ENCODE assay signal across 14 cellular contexts in genomic region chr21:15010645-15011044, GRCh38. TPM values are rescaled to one million over a fixed set of nuclear protein-coding genes. Genes with fewer than 3 reads are reported as not detected.
DNase-seq lines count a peak whose midpoint lies in the region; ATAC-seq, FAIRE-seq and TF ChIP-seq lines count a peak whose summit lies in the region.
"Had no signal": no experiment of that assay in that cellular context is flagged by ENCODE, and none has a peak within 500 bp of the region (broad histone marks: within the 10 kb centered on the region; RNA-seq: fewer than 3 reads in every experiment).

No MANE protein-coding gene starts in this region.

- H3K4me2 ChIP-seq in astrocyte (ENCODE audit: low read length) = peak overlapping the region; percentile 37

- DNase-seq in HCEC 1CT (peak; percentile 37), astrocyte (ENCODE audit: low read depth) (peak; percentile 82), mesothelial cell of epicardium (ENCODE audit: low spot score in 2 of 2, unreplicated experiment in 2 of 2) (no peak), spleen (no peak), BE2C (no peak), thyroid gland (no peak)
- DNase-seq: COR-L47, NCI-H1436 treated with DMSO at 0.1 percent for 48 hours, NCI-H526 had no signal

- H4K20me1 ChIP-seq in astrocyte (ENCODE audit: insufficient read depth, low read length) = no peaks in the 10 kb centered on the region

- TF ChIP-seq CTCF in astrocyte (IDR thresholded peaks at IDR 0.05; ENCODE audit: insufficient read depth, low read depth, low read length) (no peak), mesothelial cell of epicardium (IDR thresholded peaks at IDR 0.05; ENCODE audit: unreplicated experiment) (no peak), spleen (IDR thresholded peaks at IDR 0.05 in 8 of 11, conservative IDR thresholded peaks at IDR 0.05 in 3 of 11) (no peak), BE2C (IDR thresholded peaks at IDR 0.05; ENCODE audit: low read depth, low read length) (no peak), thyroid gland (IDR thresholded peaks at IDR 0.05) (no peak)

- H3K4me1 Mint-ChIP-seq in astrocyte (ENCODE audit: low read depth, unreplicated experiment) (peaks cover 22% of the 10 kb centered on the region), mesothelial cell of epicardium (peaks cover 35% of the 10 kb centered on the region)
- H3K4me1 Mint-ChIP-seq in stimulated activated memory B cell treated with anti-CD40 and anti-IgM and Interleukin-4, amounts not matched to agents 10 μg/mL and 1 μg/mL and 100 μg/mL, for 72 hours = peaks cover 13% of the 10 kb centered on the region

- no peak for ATAC-seq in stimulated activated memory B cell treated with anti-CD40 and anti-IgM and Interleukin-4, amounts not matched to agents 10 μg/mL and 1 μg/mL and 100 μg/mL, for 72 hours
- ATAC-seq: GM12878 had no signal

- peaks cover 31% of the 10 kb centered on the region for H3K4me1 ChIP-seq in ACC112 (ENCODE audit: control insufficient read depth, insufficient read depth, low read length, unreplicated experiment)
- H3K4me1 ChIP-seq in astrocyte (ENCODE audit: insufficient read depth, low read length) = peaks cover 43% of the 10 kb centered on the region
- peaks cover 6 to 27% (median 19%) of the 10 kb centered on the region in 6 donors for H3K4me1 ChIP-seq in spleen
- peaks cover 21% of the 10 kb centered on the region for H3K4me1 ChIP-seq in BE2C
- peaks cover 1 to 3% of the 10 kb centered on the region in 2 donors for H3K4me1 ChIP-seq in thyroid gland

- H3K9ac ChIP-seq in astrocyte (ENCODE audit: low read length) = peak overlapping the region; percentile 43

- H3K9me3 Mint-ChIP-seq in astrocyte (ENCODE audit: unreplicated experiment) (no peaks in the 10 kb centered on the region), mesothelial cell of epicardium (peaks cover 6% of the 10 kb centered on the region)
- H3K9me3 Mint-ChIP-seq in stimulated activated memory B cell treated with anti-CD40 and anti-IgM and Interleukin-4, amounts not matched to agents 10 μg/mL and 1 μg/mL and 100 μg/mL, for 72 hours = peaks cover 4% of the 10 kb centered on the region
- H3K9me3 Mint-ChIP-seq: CD14-positive monocyte had no signal

- H2AFZ ChIP-seq in ACC112 (ENCODE audit: low read length, unreplicated experiment) = no peak overlapping the region
- no peak overlapping the region for H2AFZ ChIP-seq in astrocyte (ENCODE audit: low read depth, low read length)

- WGBS in spleen, 5 donors = 61 to 85% (median 70%) methylated on average over 4 of the region's 4 CpGs
- WGBS in thyroid gland, 2 donors = 84 to 87% methylated on average over 4 of the region's 4 CpGs

- H3K4me3 ChIP-seq in ACC112 (ENCODE audit: low read depth, low read length) (no peak overlapping the region), astrocyte (ENCODE audit: insufficient read depth, low read depth, low read length) (no peak overlapping the region), spleen (no peak overlapping the region), BE2C (ENCODE audit: low read depth, low read length) (no peak overlapping the region), thyroid gland (replicated peaks in 1 of 3) (no peak overlapping the region)
- H3K4me3 ChIP-seq: GM12878 had no signal

- H3K79me2 ChIP-seq in ACC112 (ENCODE audit: control insufficient read depth, insufficient read depth, low read length, unreplicated experiment) = peaks cover 41% of the 10 kb centered on the region
- peaks cover 85% of the 10 kb centered on the region for H3K79me2 ChIP-seq in astrocyte (ENCODE audit: insufficient read depth, low read length)

- H3K4me3 Mint-ChIP-seq in astrocyte (ENCODE audit: unreplicated experiment) (no peak overlapping the region), mesothelial cell of epicardium (no peak overlapping the region)
- no peak overlapping the region for H3K4me3 Mint-ChIP-seq in stimulated activated memory B cell treated with anti-CD40 and anti-IgM and Interleukin-4, amounts not matched to agents 10 μg/mL and 1 μg/mL and 100 μg/mL, for 72 hours
- H3K4me3 Mint-ChIP-seq: CD14-positive monocyte had no signal

- H3K36me3 ChIP-seq in ACC112 (ENCODE audit: insufficient read depth, low read length) (peaks cover 14% of the 10 kb centered on the region), astrocyte (ENCODE audit: insufficient read depth, low read length) (peaks cover 4% of the 10 kb centered on the region), spleen (peaks cover 0 to 16% (median 2%) of the 10 kb centered on the region in 6 donors), BE2C (peaks cover 2% of the 10 kb centered on the region; the same call in 1 of the 2 replicates), thyroid gland (no peaks in the 10 kb centered on the region)

- TF ChIP-seq POLR2A in spleen (IDR thresholded peaks at IDR 0.05) = no peak
- no peak for TF ChIP-seq POLR2A in thyroid gland (IDR thresholded peaks at IDR 0.05)

- no peaks in the 10 kb centered on the region for H3K27me3 Mint-ChIP-seq in astrocyte (ENCODE audit: low read depth, unreplicated experiment)
- no peaks in the 10 kb centered on the region for H3K27me3 Mint-ChIP-seq in mesothelial cell of epicardium (ENCODE audit: low read depth)
- no peaks in the 10 kb centered on the region for H3K27me3 Mint-ChIP-seq in stimulated activated memory B cell treated with anti-CD40 and anti-IgM and Interleukin-4, amounts not matched to agents 10 μg/mL and 1 μg/mL and 100 μg/mL, for 72 hours

- FAIRE-seq in astrocyte (lab: Jason Lieb, UNC) = peak; percentile 37
- FAIRE-seq: GM12878 had no signal

- H3K27ac Mint-ChIP-seq in astrocyte (ENCODE audit: unreplicated experiment) (no peak overlapping the region), mesothelial cell of epicardium (peak overlapping the region; percentile 72)
- H3K27ac Mint-ChIP-seq in stimulated activated memory B cell treated with anti-CD40 and anti-IgM and Interleukin-4, amounts not matched to agents 10 μg/mL and 1 μg/mL and 100 μg/mL, for 72 hours = no peak overlapping the region

- intact Hi-C loops in spleen (cut with DNase I; ENCODE audit: low total_unique reads) = no loop called here
- intact Hi-C loops in thyroid gland (cut with DNase I) = no loop called here

- H3K9me3 ChIP-seq in astrocyte (ENCODE audit: insufficient read depth, low read depth, low read length) (no peaks in the 10 kb centered on the region), spleen (no peaks in the 10 kb centered on the region), BE2C (no peaks in the 10 kb centered on the region), thyroid gland (no peaks in the 10 kb centered on the region)

- H3K36me3 Mint-ChIP-seq in astrocyte (ENCODE audit: low read depth, unreplicated experiment) = peaks cover 9% of the 10 kb centered on the region
- H3K36me3 Mint-ChIP-seq in mesothelial cell of epicardium = peaks cover 24% of the 10 kb centered on the region
- peaks cover 26% of the 10 kb centered on the region for H3K36me3 Mint-ChIP-seq in stimulated activated memory B cell treated with anti-CD40 and anti-IgM and Interleukin-4, amounts not matched to agents 10 μg/mL and 1 μg/mL and 100 μg/mL, for 72 hours

- H3K27ac ChIP-seq in ACC112 (ENCODE audit: low read depth, low read length) = peak overlapping the region; percentile 85
- H3K27ac ChIP-seq in astrocyte (ENCODE audit: low read depth, low read length) = peak overlapping the region; percentile 88
- H3K27ac ChIP-seq in spleen = peak overlapping the region in 1 of 8 donors; percentile 7
- no peak overlapping the region for H3K27ac ChIP-seq in thyroid gland
- H3K27ac ChIP-seq: RWPE1 had no signal

- no peaks in the 10 kb centered on the region for H3K27me3 ChIP-seq in ACC112 (ENCODE audit: insufficient read depth, low read length)
- H3K27me3 ChIP-seq in astrocyte (ENCODE audit: insufficient read depth, low read length) = no peaks in the 10 kb centered on the region
- no peaks in the 10 kb centered on the region for H3K27me3 ChIP-seq in spleen (replicated peaks in 1 of 7)
- H3K27me3 ChIP-seq in BE2C = no peaks in the 10 kb centered on the region
- no peaks in the 10 kb centered on the region for H3K27me3 ChIP-seq in thyroid gland

RNA-seq across cellular contexts. Expression of gene NRIP1, which starts 54.2 kb away (rescaled TPM):
- 46.7 and 55.5 TPM in 2 replicates for total RNA-seq in astrocyte
- 86.4 to 104 TPM (median 92.8 TPM) in 3 replicates for total RNA-seq in mesothelial cell of epicardium
- total RNA-seq in spleen = 10 to 100 TPM; 49.4 to 67.8 (median 53.8) TPM
- 1 to 10 TPM; 5.2 to 7.4 (median 6.5) TPM for polyA plus RNA-seq in spleen
- 11.1 TPM for polyA plus RNA-seq in BE2C (2012; ENCODE audit: insufficient read depth, insufficient read length, low read depth)
- total RNA-seq in thyroid gland = 10 to 100 TPM; 19.4 to 37.5 (median 28.2) TPM

Comparison
In these comparisons a context has a peak if more than half of its experiments do, and no peak if none do; other contexts are left out.
1. H3K27ac ChIP-seq: peak in ACC112 (single experiment) and astrocyte (single experiment); none in thyroid gland (0 of 3).
2. DNase-seq: peak in HCEC 1CT (single experiment) and astrocyte (single experiment); none in mesothelial cell of epicardium (0 of 2), spleen (single experiment), BE2C (single experiment) and thyroid gland (0 of 2).